1 cellular context compared by ENCODE assay signal in genomic region chr2:238891667-238892500, GRCh38.
TF ChIP-seq lines count a peak whose summit lies in the region.

No MANE protein-coding gene starts in this region.

TF ChIP-seq in HepG2, 621 proteins besides CTCF, POLR2A, EP300 and RAD21:
- TF ChIP-seq ZNF333 (CRISPR knock-in tag; IDR thresholded peaks at IDR 0.05; ENCODE audit: borderline replicate concordance), result no peak
- peak; percentile 78 for TF ChIP-seq MNT (IDR thresholded peaks at IDR 0.05)
- TF ChIP-seq ZSCAN22 (CRISPR knock-in tag; IDR thresholded peaks at IDR 0.05), result no peak
